In the genomic region with DNA sequence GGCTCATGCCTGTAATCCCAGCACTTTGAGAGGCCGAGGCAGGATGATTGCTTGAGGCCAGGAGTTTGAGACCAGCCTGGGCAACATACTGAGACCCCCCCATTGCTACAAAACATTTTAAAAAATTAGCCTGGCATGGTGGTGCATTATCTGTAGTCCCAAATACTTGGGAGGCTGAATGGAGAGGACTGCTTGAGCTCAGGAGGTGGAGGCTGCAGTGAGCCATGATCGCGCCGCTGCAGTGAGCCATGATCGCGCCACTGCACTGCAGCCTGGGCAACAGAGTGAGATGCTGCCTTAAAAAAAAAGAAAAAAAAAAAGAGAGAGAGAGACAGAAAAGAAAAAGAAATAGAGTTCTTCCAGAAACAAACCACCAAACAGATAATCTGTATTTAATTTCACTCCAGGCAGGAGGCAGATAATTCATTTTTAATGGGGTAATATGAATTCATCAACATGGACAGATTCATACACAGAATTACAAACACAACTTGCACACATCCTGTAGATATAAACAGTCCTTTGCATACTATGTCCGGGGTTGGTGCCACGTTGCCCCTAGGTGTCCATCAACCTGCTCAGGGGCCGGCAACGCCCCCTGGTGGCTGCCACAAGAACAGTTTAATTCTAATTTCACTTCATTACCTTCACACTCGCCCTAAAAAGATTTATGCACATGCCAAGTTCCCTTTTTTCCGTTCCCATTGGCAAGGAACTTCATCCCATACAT, we compare ENCODE assay signal across 1 cellular context.
TF ChIP-seq lines count a peak whose summit lies in the region.

No MANE protein-coding gene starts in this region.

TF ChIP-seq in WTC11, 78 proteins besides CTCF, POLR2A, EP300 and RAD21 (continued from another document):
- TF ChIP-seq, protein P1, sequence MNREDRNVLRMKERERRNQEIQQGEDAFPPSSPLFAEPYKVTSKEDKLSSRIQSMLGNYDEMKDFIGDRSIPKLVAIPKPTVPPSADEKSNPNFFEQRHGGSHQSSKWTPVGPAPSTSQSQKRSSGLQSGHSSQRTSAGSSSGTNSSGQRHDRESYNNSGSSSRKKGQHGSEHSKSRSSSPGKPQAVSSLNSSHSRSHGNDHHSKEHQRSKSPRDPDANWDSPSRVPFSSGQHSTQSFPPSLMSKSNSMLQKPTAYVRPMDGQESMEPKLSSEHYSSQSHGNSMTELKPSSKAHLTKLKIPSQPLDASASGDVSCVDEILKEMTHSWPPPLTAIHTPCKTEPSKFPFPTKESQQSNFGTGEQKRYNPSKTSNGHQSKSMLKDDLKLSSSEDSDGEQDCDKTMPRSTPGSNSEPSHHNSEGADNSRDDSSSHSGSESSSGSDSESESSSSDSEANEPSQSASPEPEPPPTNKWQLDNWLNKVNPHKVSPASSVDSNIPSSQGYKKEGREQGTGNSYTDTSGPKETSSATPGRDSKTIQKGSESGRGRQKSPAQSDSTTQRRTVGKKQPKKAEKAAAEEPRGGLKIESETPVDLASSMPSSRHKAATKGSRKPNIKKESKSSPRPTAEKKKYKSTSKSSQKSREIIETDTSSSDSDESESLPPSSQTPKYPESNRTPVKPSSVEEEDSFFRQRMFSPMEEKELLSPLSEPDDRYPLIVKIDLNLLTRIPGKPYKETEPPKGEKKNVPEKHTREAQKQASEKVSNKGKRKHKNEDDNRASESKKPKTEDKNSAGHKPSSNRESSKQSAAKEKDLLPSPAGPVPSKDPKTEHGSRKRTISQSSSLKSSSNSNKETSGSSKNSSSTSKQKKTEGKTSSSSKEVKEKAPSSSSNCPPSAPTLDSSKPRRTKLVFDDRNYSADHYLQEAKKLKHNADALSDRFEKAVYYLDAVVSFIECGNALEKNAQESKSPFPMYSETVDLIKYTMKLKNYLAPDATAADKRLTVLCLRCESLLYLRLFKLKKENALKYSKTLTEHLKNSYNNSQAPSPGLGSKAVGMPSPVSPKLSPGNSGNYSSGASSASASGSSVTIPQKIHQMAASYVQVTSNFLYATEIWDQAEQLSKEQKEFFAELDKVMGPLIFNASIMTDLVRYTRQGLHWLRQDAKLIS (CRISPR knock-in tag; IDR thresholded peaks at IDR 0.05; ENCODE audit: borderline replicate concordance) = no peak
- TF ChIP-seq FOXK1 (CRISPR knock-in tag; IDR thresholded peaks at IDR 0.05) (no peak), ELF4 (CRISPR knock-in tag; IDR thresholded peaks at IDR 0.05; ENCODE audit: low read depth) (no peak), GTF2I (CRISPR knock-in tag; conservative IDR thresholded peaks at IDR 0.05) (no peak), ZNF416 (CRISPR knock-in tag; IDR thresholded peaks at IDR 0.05) (no peak), NR2C2 (CRISPR knock-in tag; IDR thresholded peaks at IDR 0.05) (no peak)
- TF ChIP-seq, protein P2, sequence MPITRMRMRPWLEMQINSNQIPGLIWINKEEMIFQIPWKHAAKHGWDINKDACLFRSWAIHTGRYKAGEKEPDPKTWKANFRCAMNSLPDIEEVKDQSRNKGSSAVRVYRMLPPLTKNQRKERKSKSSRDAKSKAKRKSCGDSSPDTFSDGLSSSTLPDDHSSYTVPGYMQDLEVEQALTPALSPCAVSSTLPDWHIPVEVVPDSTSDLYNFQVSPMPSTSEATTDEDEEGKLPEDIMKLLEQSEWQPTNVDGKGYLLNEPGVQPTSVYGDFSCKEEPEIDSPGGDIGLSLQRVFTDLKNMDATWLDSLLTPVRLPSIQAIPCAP (CRISPR knock-in tag; IDR thresholded peaks at IDR 0.05) = no peak
TF ChIP-seq in WTC11: peak in this region for 0.
